In the genomic region with DNA sequence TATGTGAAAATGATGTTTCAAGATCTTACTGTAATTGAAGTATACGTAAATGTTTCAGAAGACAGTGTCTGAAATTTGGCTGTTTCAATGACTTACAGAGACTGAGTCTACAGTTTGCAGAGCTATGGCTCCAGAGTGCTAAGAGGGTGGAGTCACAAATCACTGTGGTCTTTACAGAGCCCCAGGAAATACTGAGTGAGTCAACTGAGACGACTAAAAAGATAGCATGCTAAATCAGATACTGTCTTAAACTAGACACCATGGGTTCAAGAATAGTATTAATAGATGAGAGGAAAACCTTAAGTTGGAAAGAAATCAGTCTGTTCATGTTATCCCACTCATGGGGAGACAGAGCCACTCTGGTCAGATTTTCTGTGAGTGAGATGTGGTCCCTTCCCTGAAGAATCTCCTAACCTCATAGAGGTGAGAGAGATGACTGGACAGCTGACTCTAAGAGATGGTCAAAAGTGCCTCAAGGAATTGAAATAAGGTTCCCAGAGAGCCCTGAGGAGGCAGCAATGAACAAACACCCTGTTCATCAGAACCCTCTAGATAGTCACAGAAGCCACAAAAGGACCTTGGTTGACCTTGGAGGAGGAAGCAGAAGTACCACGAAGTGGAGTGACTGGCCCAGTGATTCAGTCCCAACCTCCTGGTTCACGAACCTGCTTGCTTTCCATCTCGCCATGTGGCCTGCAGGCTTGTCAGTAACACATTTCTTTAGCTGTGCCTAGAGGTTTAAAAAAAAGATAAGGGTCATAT, we compare ENCODE assay signal across 19 cellular contexts. TPM values are rescaled to one million over a fixed set of nuclear protein-coding genes. Genes with fewer than 3 reads are reported as not detected.
DNase-seq lines count a peak whose midpoint lies in the region; ATAC-seq, FAIRE-seq and TF ChIP-seq lines count a peak whose summit lies in the region.
"Had no signal": no experiment of that assay in that cellular context is flagged by ENCODE, and none has a peak within 500 bp of the region (broad histone marks: within the 10 kb centered on the region; RNA-seq: fewer than 3 reads in every experiment).

No MANE protein-coding gene starts in this region.

- H3K79me1 ChIP-seq in trophoblast cell (ENCODE audit: low read length): peaks cover 4% of the 10 kb centered on the region

- no peak overlapping the region for H3K14ac ChIP-seq in trophoblast cell (ENCODE audit: low read length)

- H3K4me1 ChIP-seq in PC-3 (ENCODE audit: insufficient read depth, low read length): peaks cover 6% of the 10 kb centered on the region; the same call in 1 of the 2 replicates
- H3K4me1 ChIP-seq in endothelial cell of umbilical vein (ENCODE audit: control insufficient read depth, extremely low read depth, insufficient read depth, low read length): peaks cover 11% of the 10 kb centered on the region
- peaks cover 4 to 12% of the 10 kb centered on the region in 2 experiments for H3K4me1 ChIP-seq in trophoblast cell (ENCODE audit: control insufficient read depth in 1 of 2, insufficient read depth in 2 of 2, low read length in 2 of 2)
- H3K4me1 ChIP-seq: A549, upper lobe of left lung had no signal

- TF ChIP-seq CTCF in activated CD8-positive, alpha-beta T cell treated with anti-CD3 and anti-CD28 coated beads for 36 hours (IDR thresholded peaks at IDR 0.05): no peak
- TF ChIP-seq CTCF in PC-3 (conservative IDR thresholded peaks at IDR 0.05; ENCODE audit: low read depth, low read length): no peak
- no peak for TF ChIP-seq CTCF in endothelial cell of umbilical vein (IDR thresholded peaks at IDR 0.05; ENCODE audit: extremely low read depth in 1 of 2, insufficient read depth in 1 of 2, low read depth in 1 of 2, low read length in 2 of 2)

- no peaks in the 10 kb centered on the region for H3K4me1 Mint-ChIP-seq in activated CD8-positive, alpha-beta T cell treated with anti-CD3 and anti-CD28 coated beads for 36 hours (ENCODE audit: low read depth)
- H3K4me1 Mint-ChIP-seq in activated CD8-positive, alpha-beta T cell treated with anti-CD3 and anti-CD28 coated beads, Interleukin-2, amount 10 ng/mL, durations not matched to agents 7 days and 5 days (ENCODE audit: low read depth): peaks cover 5% of the 10 kb centered on the region

- H3K9ac ChIP-seq in PC-3 (ENCODE audit: low read length): no peak overlapping the region
- H3K9ac ChIP-seq in endothelial cell of umbilical vein (replicated peaks; ENCODE audit: extremely low read depth, insufficient read depth, low read length): no peak overlapping the region
- H3K9ac ChIP-seq in trophoblast cell (ENCODE audit: low read length): no peak overlapping the region

- CTCF ChIA-PET in activated CD8-positive, alpha-beta T cell treated with anti-CD3 and anti-CD28 coated beads for 36 hours (lab: Charles Lee): interaction anchor here (1.9 kb wide), 1 partner anchor 12 kb away, joined by 4 read pairs; no protein-coding TSS in a partner anchor
- CTCF ChIA-PET in activated CD8-positive, alpha-beta T cell treated with anti-CD3 and anti-CD28 coated beads, Interleukin-2, amount 10 ng/mL, durations not matched to agents 7 days and 5 days (lab: Charles Lee): no interaction called here
- CTCF ChIA-PET in PC-3 (lab: Charles Lee): no interaction called here
- CTCF ChIA-PET in endothelial cell of umbilical vein (lab: Charles Lee): interaction anchor here (1.1 to 3.1 kb wide), 5 partner anchors 11 to 72 kb away, joined by 3 to 9 read pairs (median 3); no protein-coding TSS in a partner anchor

- BruUV-seq in PC-3 (replicated peaks; lab: Mats Ljungman, UMichigan) (no TSS peak), endothelial cell of umbilical vein (replicated peaks; lab: Mats Ljungman, UMichigan) (no TSS peak)

- H3K36me3 ChIP-seq in PC-3 (ENCODE audit: low read depth, low read length) (no peaks in the 10 kb centered on the region), endothelial cell of umbilical vein (ENCODE audit: control insufficient read depth in 2 of 2, extremely low read depth in 1 of 2, insufficient read depth in 2 of 2, low read length in 2 of 2) (no peaks in the 10 kb centered on the region), trophoblast cell (ENCODE audit: control insufficient read depth in 1 of 2, insufficient read depth in 2 of 2, low read length in 2 of 2) (no peaks in the 10 kb centered on the region)
- H3K36me3 ChIP-seq: upper lobe of left lung had no signal

- no peak overlapping the region for H2BK5ac ChIP-seq in trophoblast cell (ENCODE audit: low read depth, low read length, poor library complexity)

- no peak overlapping the region for H4K8ac ChIP-seq in trophoblast cell (ENCODE audit: low read depth, low read length)

- POLR2A ChIA-PET in activated CD8-positive, alpha-beta T cell treated with anti-CD3 and anti-CD28 coated beads for 36 hours (lab: Charles Lee): no interaction called here
- POLR2A ChIA-PET in activated CD8-positive, alpha-beta T cell treated with anti-CD3 and anti-CD28 coated beads, Interleukin-2, amount 10 ng/mL, durations not matched to agents 7 days and 5 days (lab: Charles Lee): no interaction called here
- POLR2A ChIA-PET in PC-3 (lab: Charles Lee; ENCODE audit: unreplicated experiment) (no interaction called here), endothelial cell of umbilical vein (lab: Charles Lee) (no interaction called here)

- H3K27me3 ChIP-seq in PC-3 (ENCODE audit: low read length): no peaks in the 10 kb centered on the region
- no peaks in the 10 kb centered on the region for H3K27me3 ChIP-seq in endothelial cell of umbilical vein (ENCODE audit: control insufficient read depth in 2 of 2, insufficient read depth in 2 of 2, low read length in 2 of 2)
- no peaks in the 10 kb centered on the region for H3K27me3 ChIP-seq in trophoblast cell (ENCODE audit: insufficient read depth, low read length)
- H3K27me3 ChIP-seq: upper lobe of left lung had no signal

- H3K4me3 ChIP-seq in PC-3 (ENCODE audit: low read length): no peak overlapping the region
- H3K4me3 ChIP-seq in endothelial cell of umbilical vein (replicated peaks in 1 of 3; ENCODE audit: insufficient read depth in 1 of 3, low read depth in 1 of 3, low read length in 3 of 3): no peak overlapping the region
- no peak overlapping the region for H3K4me3 ChIP-seq in trophoblast cell (ENCODE audit: low read depth, low read length)
- H3K4me3 ChIP-seq: A549, upper lobe of left lung had no signal

- H4K20me1 ChIP-seq in PC-3 (ENCODE audit: low read length) (no peaks in the 10 kb centered on the region), endothelial cell of umbilical vein (replicated peaks; ENCODE audit: control insufficient read depth, extremely low read depth, insufficient read depth, low read length) (no peaks in the 10 kb centered on the region)

- dilution Hi-C loops in endothelial cell of umbilical vein (cut with MboI; ENCODE audit: extremely low pct_ligation_motif_present, low sequenced_read_pairs): no loop called here

- H2AK5ac ChIP-seq in trophoblast cell (ENCODE audit: low read length): no peak overlapping the region

- no peak overlapping the region for H3K4me3 Mint-ChIP-seq in activated CD8-positive, alpha-beta T cell treated with anti-CD3 and anti-CD28 coated beads for 36 hours
- no peak overlapping the region for H3K4me3 Mint-ChIP-seq in activated CD8-positive, alpha-beta T cell treated with anti-CD3 and anti-CD28 coated beads, Interleukin-2, amount 10 ng/mL, durations not matched to agents 7 days and 5 days
- H3K4me3 Mint-ChIP-seq: activated T-helper 1 cell treated with anti-CD3 and anti-CD28 coated beads, Interleukin-12 subunit alpha, Interleukin-12 subunit beta, Interleukin-2, Interleukin-4 antibody, amounts not matched to agents 30 ng/mL and 10 ng/mL and 1 ng/mL, durations not matched to agents 14 hours and 24 hours and 36 hours; natural killer cell treated with Interleukin-12 subunit alpha and Interleukin-12 subunit beta and Interleukin-15 and Interleukin-18, amount 100 ng/mL, for 72 hours had no signal

- intact Hi-C loops in activated CD8-positive, alpha-beta T cell treated with anti-CD3 and anti-CD28 coated beads for 36 hours (cut with micrococcal nuclease): no loop called here
- intact Hi-C loops in PC-3 (cut with micrococcal nuclease) (no loop called here), endothelial cell of umbilical vein (cut with micrococcal nuclease) (no loop called here)

- H4K91ac ChIP-seq in trophoblast cell (ENCODE audit: low read depth, low read length): peak overlapping the region; percentile 18

- H3K9me1 ChIP-seq in endothelial cell of umbilical vein (replicated peaks; ENCODE audit: control insufficient read depth, extremely low read depth, insufficient read depth, low read length): no peaks in the 10 kb centered on the region

- H3K9me3 Mint-ChIP-seq in activated CD8-positive, alpha-beta T cell treated with anti-CD3 and anti-CD28 coated beads for 36 hours: no peaks in the 10 kb centered on the region
- no peaks in the 10 kb centered on the region for H3K9me3 Mint-ChIP-seq in activated CD8-positive, alpha-beta T cell treated with anti-CD3 and anti-CD28 coated beads, Interleukin-2, amount 10 ng/mL, durations not matched to agents 7 days and 5 days (ENCODE audit: insufficient read depth)
- H3K9me3 Mint-ChIP-seq: activated T-helper 1 cell treated with anti-CD3 and anti-CD28 coated beads, Interleukin-12 subunit alpha, Interleukin-12 subunit beta, Interleukin-2, Interleukin-4 antibody, amounts not matched to agents 30 ng/mL and 10 ng/mL and 1 ng/mL, durations not matched to agents 14 hours and 24 hours and 36 hours; natural killer cell treated with Interleukin-12 subunit alpha and Interleukin-12 subunit beta and Interleukin-15 and Interleukin-18, amount 100 ng/mL, for 72 hours had no signal

- H3K79me2 ChIP-seq in PC-3 (ENCODE audit: low read length) (no peaks in the 10 kb centered on the region), endothelial cell of umbilical vein (ENCODE audit: control insufficient read depth, insufficient read depth, low read length) (no peaks in the 10 kb centered on the region), trophoblast cell (ENCODE audit: control insufficient read depth, insufficient read depth, low read length, poor library complexity) (no peaks in the 10 kb centered on the region)

- H3K27ac ChIP-seq in PC-3 (ENCODE audit: low read length) (no peak overlapping the region), endothelial cell of umbilical vein (ENCODE audit: insufficient read depth, low read depth, low read length) (no peak overlapping the region), trophoblast cell (ENCODE audit: low read depth, low read length) (peak overlapping the region; percentile 33)
- H3K27ac ChIP-seq: A549, upper lobe of left lung, VCaP had no signal

- H3F3A ChIP-seq in PC-3 (ENCODE audit: low read length, unreplicated experiment): no peaks in the 10 kb centered on the region

- ATAC-seq in activated CD8-positive, alpha-beta T cell treated with anti-CD3 and anti-CD28 coated beads for 36 hours: peak; percentile 69
- ATAC-seq in activated CD8-positive, alpha-beta T cell treated with anti-CD3 and anti-CD28 coated beads, Interleukin-2, amount 10 ng/mL, durations not matched to agents 7 days and 5 days: no peak
- ATAC-seq in PC-3 (no peak), GM19455 (IDR thresholded peaks at IDR 0.05; ENCODE audit: unreplicated experiment) (no peak), HG03469 (IDR thresholded peaks at IDR 0.05; ENCODE audit: unreplicated experiment) (no peak)
- ATAC-seq: A549, left colon had no signal

- no peaks in the 10 kb centered on the region for H3K9me3 ChIP-seq in PC-3 (ENCODE audit: low read length)
- no peaks in the 10 kb centered on the region for H3K9me3 ChIP-seq in endothelial cell of umbilical vein (replicated peaks; ENCODE audit: control insufficient read depth, insufficient read depth, low read length)
- peaks cover 2% of the 10 kb centered on the region for H3K9me3 ChIP-seq in trophoblast cell (ENCODE audit: insufficient read depth, low read depth, low read length)
- H3K9me3 ChIP-seq: A549, upper lobe of left lung had no signal

- no peak for TF ChIP-seq POLR2A in endothelial cell of umbilical vein (IDR thresholded peaks at IDR 0.05; ENCODE audit: low read depth, low read length)

- H3K27me3 Mint-ChIP-seq in activated CD8-positive, alpha-beta T cell treated with anti-CD3 and anti-CD28 coated beads for 36 hours: peaks cover 4% of the 10 kb centered on the region
- peaks cover 19% of the 10 kb centered on the region for H3K27me3 Mint-ChIP-seq in activated CD8-positive, alpha-beta T cell treated with anti-CD3 and anti-CD28 coated beads, Interleukin-2, amount 10 ng/mL, durations not matched to agents 7 days and 5 days (ENCODE audit: low read depth)

- H2BK120ac ChIP-seq in trophoblast cell (ENCODE audit: insufficient read depth, low read length, poor library complexity): no peak overlapping the region

- no peak overlapping the region for H4K12ac ChIP-seq in trophoblast cell (ENCODE audit: low read depth, low read length)

- no peak overlapping the region for H3K4ac ChIP-seq in trophoblast cell (ENCODE audit: low read depth, low read length)

- no peak overlapping the region for H3K23ac ChIP-seq in trophoblast cell (ENCODE audit: low read length)

- H3K18ac ChIP-seq in trophoblast cell (ENCODE audit: low read length): no peak overlapping the region

- H3K4me2 ChIP-seq in PC-3 (ENCODE audit: low read length): no peak overlapping the region
- no peak overlapping the region for H3K4me2 ChIP-seq in endothelial cell of umbilical vein (ENCODE audit: insufficient read depth, low read length)
- no peak overlapping the region for H3K4me2 ChIP-seq in trophoblast cell (ENCODE audit: low read length)
- H3K4me2 ChIP-seq: A549 had no signal

- WGBS in trophoblast cell (ENCODE audit: extremely low coverage, insufficient coverage, insufficient read length): no CpG with 5 or more reads among the region's 5 CpGs

- FAIRE-seq in endothelial cell of umbilical vein (lab: Jason Lieb, UNC): peak; percentile 57
- FAIRE-seq: A549 had no signal

- no peak overlapping the region for H2AFZ ChIP-seq in PC-3 (ENCODE audit: low read length)
- no peak overlapping the region for H2AFZ ChIP-seq in endothelial cell of umbilical vein (ENCODE audit: low read depth, low read length)
- H2AFZ ChIP-seq in trophoblast cell (ENCODE audit: insufficient read depth, low read length, poor library complexity): no peak overlapping the region

- DNase-seq in activated CD8-positive, alpha-beta T cell treated with anti-CD3 and anti-CD28 coated beads for 36 hours: peak; percentile 4
- no peak for DNase-seq in activated CD8-positive, alpha-beta T cell treated with anti-CD3 and anti-CD28 coated beads, Interleukin-2, amount 10 ng/mL, durations not matched to agents 7 days and 5 days
- DNase-seq in PC-3 (peak; percentile 33), endothelial cell of umbilical vein (ENCODE audit: low read depth, low spot score) (peak; percentile 12), trophoblast cell (no peak), NOMO-1 treated with dmso at 0.1 percent for 144 hours (lab: John Stamatoyannopoulos, UW; ENCODE audit: unreplicated experiment) (no peak)
- DNase-seq: DMS53, left colon, NCI-H2227 treated with DMSO at 0.1 percent for 48 hours, RPMI8226, upper lobe of left lung had no signal

- no peak overlapping the region for H3K27ac Mint-ChIP-seq in activated CD8-positive, alpha-beta T cell treated with anti-CD3 and anti-CD28 coated beads for 36 hours
- H3K27ac Mint-ChIP-seq in activated CD8-positive, alpha-beta T cell treated with anti-CD3 and anti-CD28 coated beads, Interleukin-2, amount 10 ng/mL, durations not matched to agents 7 days and 5 days: no peak overlapping the region
- H3K27ac Mint-ChIP-seq: activated T-helper 1 cell treated with anti-CD3 and anti-CD28 coated beads, Interleukin-12 subunit alpha, Interleukin-12 subunit beta, Interleukin-2, Interleukin-4 antibody, amounts not matched to agents 30 ng/mL and 10 ng/mL and 1 ng/mL, durations not matched to agents 14 hours and 24 hours and 36 hours; natural killer cell treated with Interleukin-12 subunit alpha and Interleukin-12 subunit beta and Interleukin-15 and Interleukin-18, amount 100 ng/mL, for 72 hours had no signal

- no peaks in the 10 kb centered on the region for H3K9me2 ChIP-seq in PC-3 (replicated peaks; ENCODE audit: low read length)

- no peaks in the 10 kb centered on the region for H3K36me3 Mint-ChIP-seq in activated CD8-positive, alpha-beta T cell treated with anti-CD3 and anti-CD28 coated beads for 36 hours (ENCODE audit: low read depth)
- no peaks in the 10 kb centered on the region for H3K36me3 Mint-ChIP-seq in activated CD8-positive, alpha-beta T cell treated with anti-CD3 and anti-CD28 coated beads, Interleukin-2, amount 10 ng/mL, durations not matched to agents 7 days and 5 days (ENCODE audit: low read depth)
- H3K36me3 Mint-ChIP-seq: natural killer cell treated with Interleukin-12 subunit alpha and Interleukin-12 subunit beta and Interleukin-15 and Interleukin-18, amount 100 ng/mL, for 72 hours had no signal

- H2BK12ac ChIP-seq in trophoblast cell (ENCODE audit: low read length): no peak overlapping the region

RNA-seq across cellular contexts. Expression of gene C11orf91, which starts 30.2 kb away (rescaled TPM):
- total RNA-seq in activated CD8-positive, alpha-beta T cell treated with anti-CD3 and anti-CD28 coated beads for 36 hours: not detected
- not detected for total RNA-seq in activated CD8-positive, alpha-beta T cell treated with anti-CD3 and anti-CD28 coated beads, Interleukin-2, amount 10 ng/mL, durations not matched to agents 7 days and 5 days
- total RNA-seq in PC-3 (2014; rRNA removed) (1.0 TPM in 1 of 2 replicates, not detected in the other), endothelial cell of umbilical vein (1.4 and 2.1 TPM in 2 replicates)
- polyA plus RNA-seq in endothelial cell of umbilical vein: 0.21 and 0.94 TPM in 2 replicates
- polyA plus RNA-seq in endothelial cell of umbilical vein (2011; cell fraction: cytosol; rRNA removed): 0.12 TPM in 1 of 2 replicates, not detected in the other
- polyA plus RNA-seq in endothelial cell of umbilical vein (2011; cell fraction: nucleus; rRNA removed): 0.36 and 0.84 TPM in 2 replicates
- 0.48 and 0.59 TPM in 2 replicates for polyA plus RNA-seq in endothelial cell of umbilical vein (2012)
- not detected in 2 replicates for polyA minus RNA-seq in endothelial cell of umbilical vein
- polyA minus RNA-seq in endothelial cell of umbilical vein (2011; cell fraction: cytosol; rRNA and poly(A)+ RNA removed): not detected
- polyA minus RNA-seq in endothelial cell of umbilical vein (2011; cell fraction: nucleus; rRNA and poly(A)+ RNA removed): 2.5 and 9.7 TPM in 2 replicates
- polyA plus RNA-seq in trophoblast cell (2013): 0.11 and 0.12 TPM in 2 replicates
- total RNA-seq: cerebellum; left colon; natural killer cell treated with Interleukin-12 subunit alpha and Interleukin-12 subunit beta and Interleukin-15 and Interleukin-18, amount 100 ng/mL, for 72 hours; skeletal muscle tissue had no signal

Comparison
In these comparisons a context has a peak if more than half of its experiments do, and no peak if none do; other contexts are left out.
1. DNase-seq: peak in activated CD8-positive, alpha-beta T cell treated with anti-CD3 and anti-CD28 coated beads for 36 hours (single experiment), PC-3 (single experiment) and endothelial cell of umbilical vein (single experiment); none in activated CD8-positive, alpha-beta T cell treated with anti-CD3 and anti-CD28 coated beads, Interleukin-2, amount 10 ng/mL, durations not matched to agents 7 days and 5 days (single experiment), trophoblast cell (0 of 2) and NOMO-1 treated with dmso at 0.1 percent for 144 hours (single experiment).
2. CTCF ChIA-PET loops: an anchor here in activated CD8-positive, alpha-beta T cell treated with anti-CD3 and anti-CD28 coated beads for 36 hours (1.9 kb wide) and endothelial cell of umbilical vein (1.1 to 3.1 kb wide); none called in activated CD8-positive, alpha-beta T cell treated with anti-CD3 and anti-CD28 coated beads, Interleukin-2, amount 10 ng/mL, durations not matched to agents 7 days and 5 days and PC-3.